9 cellular contexts compared by ENCODE assay signal in the genomic region with DNA sequence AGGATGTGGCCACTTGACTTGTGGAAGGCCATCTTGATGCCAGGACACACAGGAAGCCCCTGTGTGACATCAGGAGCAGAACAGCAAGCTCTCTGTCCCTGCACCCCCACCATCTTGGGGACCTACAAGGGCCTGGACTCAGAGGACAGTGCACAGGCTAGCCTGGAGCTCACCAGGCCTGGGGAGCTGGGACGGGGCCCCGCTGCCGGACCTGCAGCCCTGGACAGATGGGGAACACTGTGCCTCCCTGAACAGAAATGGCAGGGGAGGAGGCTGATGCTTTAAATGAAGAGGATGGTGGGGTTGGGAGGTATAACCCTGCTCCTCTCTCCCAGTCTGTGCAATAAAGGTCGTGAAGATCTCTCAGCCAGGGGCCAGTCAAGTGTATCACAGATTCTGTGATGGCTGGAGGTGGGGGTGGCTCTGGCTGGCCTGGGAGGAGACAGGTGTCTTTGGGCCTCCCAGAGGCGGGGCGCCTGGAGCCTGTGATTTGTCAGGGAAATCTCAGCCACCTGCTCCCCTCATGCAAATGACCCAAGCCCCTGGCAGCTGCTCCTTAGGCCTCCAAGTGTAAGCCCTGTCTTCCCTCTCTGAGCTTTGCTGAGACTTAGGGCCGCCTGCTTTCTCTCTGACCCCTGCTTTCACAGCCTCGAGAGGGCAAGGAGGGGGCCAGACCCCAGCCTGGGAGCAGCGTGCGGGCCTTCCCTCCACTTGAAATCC. TPM values are rescaled to one million over a fixed set of nuclear protein-coding genes. Genes with fewer than 3 reads are reported as not detected.
DNase-seq lines count a peak whose midpoint lies in the region; ATAC-seq and TF ChIP-seq lines count a peak whose summit lies in the region.
"Had no signal": no experiment of that assay in that cellular context is flagged by ENCODE, and none has a peak within 500 bp of the region (broad histone marks: within the 10 kb centered on the region; RNA-seq: fewer than 3 reads in every experiment).

No MANE protein-coding gene starts in this region.

- peaks cover 6% of the 10 kb centered on the region for H3K4me1 Mint-ChIP-seq in CD4-positive, alpha-beta T cell (ENCODE audit: low read depth)

- CTCF ChIA-PET in CD4-positive, alpha-beta T cell (lab: Charles Lee): no interaction called here

- H3K27ac ChIP-seq in left ventricle myocardium inferior (replicated peaks): peak overlapping the region; percentile 54
- peak overlapping the region in 1 of 2 donors; percentile 31 for H3K27ac ChIP-seq in right atrium auricular region
- H3K27ac ChIP-seq in transverse colon: peak overlapping the region in 2 of 4 donors; percentile 16 to 46
- no peak overlapping the region for H3K27ac ChIP-seq in CD4-positive, alpha-beta T cell (ENCODE audit: low read depth, low read length)

- in situ Hi-C loops in transverse colon (cut with MboI; ENCODE audit: low pct_ligation_motif_present in 1 of 4, low pct_unique_long_range_greater_than_20kb in 1 of 4, low sequenced_read_pairs in 3 of 4): loop anchor here in 2 of 4 donors (25.0 kb wide), 1 partner anchor 102 kb away; no protein-coding TSS in a partner anchor

- H3K27me3 Mint-ChIP-seq in CD4-positive, alpha-beta T cell: no peaks in the 10 kb centered on the region

- H3K4me3 Mint-ChIP-seq in CD4-positive, alpha-beta T cell: no peak overlapping the region

- no peaks in the 10 kb centered on the region for H3K36me3 Mint-ChIP-seq in CD4-positive, alpha-beta T cell (ENCODE audit: low read depth)

- WGBS in transverse colon (ENCODE audit: low coverage in 1 of 2), 2 donors: 69 to 71% methylated on average over 4 to 10 of the region's 10 CpGs

- TF ChIP-seq CTCF in left ventricle myocardium inferior (IDR thresholded peaks at IDR 0.05; ENCODE audit: borderline replicate concordance) (no peak), right atrium auricular region (IDR thresholded peaks at IDR 0.05) (no peak), transverse colon (IDR thresholded peaks at IDR 0.05) (no peak)
- no peak for TF ChIP-seq CTCF in CD4-positive, alpha-beta T cell (IDR thresholded peaks at IDR 0.05)

- intact Hi-C loops in left ventricle myocardium inferior (cut with micrococcal nuclease) (no loop called here), transverse colon (cut with DNase I; ENCODE audit: low total_unique reads) (no loop called here)
- intact Hi-C loops in CD4-positive, alpha-beta T cell (cut with DNase I, micrococcal nuclease): no loop called here

- peak; percentile 72 for ATAC-seq in HG02981 (IDR thresholded peaks at IDR 0.05; ENCODE audit: unreplicated experiment)
- no peak for ATAC-seq in CD4-positive, alpha-beta T cell (ENCODE audit: poor library complexity)

- H3K27me3 ChIP-seq in left ventricle myocardium inferior (ENCODE audit: low read depth) (no peaks in the 10 kb centered on the region), right atrium auricular region (no peaks in the 10 kb centered on the region), transverse colon (no peaks in the 10 kb centered on the region)
- no peaks in the 10 kb centered on the region for H3K27me3 ChIP-seq in CD4-positive, alpha-beta T cell (ENCODE audit: control insufficient read depth, insufficient read depth, low read length)
- H3K27me3 ChIP-seq: dorsolateral prefrontal cortex had no signal

- no peak for DNase-seq in left ventricle myocardium inferior
- DNase-seq in right atrium auricular region (ENCODE audit: low spot score): no peak
- DNase-seq in NCI-H774 (lab: John Stamatoyannopoulos, UW): peak; percentile 21
- peak; percentile 77 for DNase-seq in transverse colon
- DNase-seq in HUDEP-2 (lab: John Stamatoyannopoulos, UW; ENCODE audit: unreplicated experiment in 76 of 76): no peak
- no peak for DNase-seq in CD4-positive, alpha-beta T cell
- no peak for DNase-seq in NK-92 (lab: John Stamatoyannopoulos, UW; ENCODE audit: unreplicated experiment)

- no peak overlapping the region for H3K27ac Mint-ChIP-seq in CD4-positive, alpha-beta T cell

- H3K36me3 ChIP-seq in left ventricle myocardium inferior (peaks cover 49% of the 10 kb centered on the region), right atrium auricular region (peaks cover 61% of the 10 kb centered on the region), transverse colon (no peaks in the 10 kb centered on the region)

- H3K4me3 ChIP-seq in left ventricle myocardium inferior: no peak overlapping the region
- no peak overlapping the region for H3K4me3 ChIP-seq in right atrium auricular region
- H3K4me3 ChIP-seq in transverse colon: no peak overlapping the region
- H3K4me3 ChIP-seq: dorsolateral prefrontal cortex had no signal

- no peaks in the 10 kb centered on the region for H3K9me3 Mint-ChIP-seq in CD4-positive, alpha-beta T cell

- no peak for TF ChIP-seq EP300 in transverse colon (IDR thresholded peaks at IDR 0.05; ENCODE audit: low read depth)

- POLR2A ChIA-PET in CD4-positive, alpha-beta T cell (lab: Charles Lee): interaction anchor here (3.2 kb wide), 1 partner anchor 12 kb away, joined by 13 read pairs; a partner anchor contains a TSS

- TF ChIP-seq POLR2A in transverse colon (IDR thresholded peaks at IDR 0.05): no peak

- H3K9me3 ChIP-seq in left ventricle myocardium inferior (replicated peaks) (no peaks in the 10 kb centered on the region), right atrium auricular region (no peaks in the 10 kb centered on the region), transverse colon (no peaks in the 10 kb centered on the region)
- H3K9me3 ChIP-seq in CD4-positive, alpha-beta T cell (ENCODE audit: control insufficient read depth, low read length): no peaks in the 10 kb centered on the region

- H3K4me1 ChIP-seq in left ventricle myocardium inferior: peaks cover 25% of the 10 kb centered on the region
- H3K4me1 ChIP-seq in right atrium auricular region: peaks cover 0 to 10% of the 10 kb centered on the region in 2 donors
- no peaks in the 10 kb centered on the region for H3K4me1 ChIP-seq in transverse colon

RNA-seq across cellular contexts. Expression of a gene that starts 1.1 kb away (rescaled TPM):
- total RNA-seq in left ventricle myocardium inferior (7.5 TPM), right atrium auricular region (1 to 10 TPM in 1 of 2 donors, under 1 TPM in 1; 0.83 to 1.5 TPM), transverse colon (under 1 TPM in 2 of 4 donors, not detected in 2; 0.14 to 0.32 TPM)
- total RNA-seq in CD4-positive, alpha-beta T cell: under 1 TPM; 0.75 to 0.85 TPM

RNA-seq across cellular contexts. Expression of a gene that starts 11.4 kb away (rescaled TPM):
- total RNA-seq in left ventricle myocardium inferior: 17.5 TPM
- total RNA-seq in right atrium auricular region: 10 to 100 TPM in 1 of 2 donors, 1 to 10 TPM in 1; 7.0 to 11.0 TPM
- total RNA-seq in transverse colon: 10 to 100 TPM in 3 of 4 donors, 1 to 10 TPM in 1; 5.9 to 32.9 (median 14.4) TPM
- total RNA-seq in CD4-positive, alpha-beta T cell: 1 to 10 TPM; 2.5 to 4.1 TPM

RNA-seq across cellular contexts. Expression of a gene that starts 11.4 kb away (rescaled TPM):
- total RNA-seq in left ventricle myocardium inferior (0.55 TPM), right atrium auricular region (1 to 10 TPM in 1 of 2 donors, under 1 TPM in 1; 0.39 to 1.7 TPM), transverse colon (1 to 10 TPM in 3 of 4 donors, not detected in 1; 3.0 to 8.8 (median 3.3) TPM)
- under 1 TPM; 0.80 to 0.89 TPM for total RNA-seq in CD4-positive, alpha-beta T cell

RNA-seq across cellular contexts. Expression of a gene that starts 12.3 kb away (rescaled TPM):
- total RNA-seq in left ventricle myocardium inferior (73.6 TPM), right atrium auricular region (10 to 100 TPM; 35.3 to 45.1 TPM), transverse colon (100 to 1,000 TPM in 1 of 4 donors, 10 to 100 TPM in 3; 30.5 to 171 (median 35.4) TPM)
- 10 to 100 TPM; 31.8 to 33.4 TPM for total RNA-seq in CD4-positive, alpha-beta T cell

RNA-seq across cellular contexts. Expression of a gene that starts 18.0 kb away (rescaled TPM):
- 6.5 TPM for total RNA-seq in left ventricle myocardium inferior
- 1 to 10 TPM in 1 of 2 donors, under 1 TPM in 1; 0.44 to 7.0 TPM for total RNA-seq in right atrium auricular region
- 1 to 10 TPM in 3 of 4 donors, not detected in 1; 3.0 to 6.4 (median 3.1) TPM for total RNA-seq in transverse colon
- not detected for total RNA-seq in CD4-positive, alpha-beta T cell

Comparison
In these comparisons a context has a peak if more than half of its experiments do, and no peak if none do; other contexts are left out.
1. DNase-seq: peak in NCI-H774 (single experiment) and transverse colon (single experiment); none in left ventricle myocardium inferior (single experiment), right atrium auricular region (single experiment), HUDEP-2 (0 of 76), CD4-positive, alpha-beta T cell (0 of 10) and NK-92 (single experiment).